ENCODE assay signal across 16 cellular contexts in genomic region chr4:60723796-60724195, GRCh38.
DNase-seq lines count a peak whose midpoint lies in the region; ATAC-seq and TF ChIP-seq lines count a peak whose summit lies in the region.
"Had no signal": no experiment of that assay in that cellular context is flagged by ENCODE, and none has a peak within 500 bp of the region (broad histone marks: within the 10 kb centered on the region; RNA-seq: fewer than 3 reads in every experiment).

No MANE protein-coding gene starts in this region.

- BruUV-seq in Caco-2 (replicated peaks; lab: Mats Ljungman, UMichigan) (no TSS peak), PC-3 (replicated peaks; lab: Mats Ljungman, UMichigan) (no TSS peak)

- H3K36me3 ChIP-seq in Caco-2 (ENCODE audit: control insufficient read depth, insufficient read depth, low read length) (no peaks in the 10 kb centered on the region), PC-3 (ENCODE audit: low read depth, low read length) (no peaks in the 10 kb centered on the region), brain microvascular endothelial cell (replicated peaks) (no peaks in the 10 kb centered on the region), mesodermal cell (ENCODE audit: control insufficient read depth, insufficient read depth, low read length) (no peaks in the 10 kb centered on the region), MM.1S (replicated peaks; ENCODE audit: insufficient read depth, low read length) (no peaks in the 10 kb centered on the region)
- no peaks in the 10 kb centered on the region for H3K36me3 ChIP-seq in effector memory CD4-positive, alpha-beta T cell (ENCODE audit: control insufficient read depth, insufficient read depth, low read length)

- no peaks in the 10 kb centered on the region for H4K20me1 ChIP-seq in PC-3 (ENCODE audit: low read length)
- H4K20me1 ChIP-seq in MM.1S (ENCODE audit: insufficient read depth, low read length) = no peaks in the 10 kb centered on the region

- WGBS in mesodermal cell (ENCODE audit: insufficient coverage in 2 of 2), 2 experiments = 82% methylated on average over 2 of the region's 3 CpGs; no CpG with 5 or more reads in 1 of the 2 experiments

- in situ Hi-C loops in brain microvascular endothelial cell (cut with HindIII; ENCODE audit: low pct_ligation_motif_present, low sequenced_read_pairs) = no loop called here

- no peaks in the 10 kb centered on the region; the same call in 1 of the 2 replicates for H3K9me2 ChIP-seq in PC-3 (replicated peaks; ENCODE audit: low read length)
- no peaks in the 10 kb centered on the region for H3K9me2 ChIP-seq in MM.1S (replicated peaks; ENCODE audit: insufficient read depth, low read length)

- peaks cover 25% of the 10 kb centered on the region for H3K4me1 Mint-ChIP-seq in Caco-2 (ENCODE audit: low read depth, unreplicated experiment)

- H3K27ac Mint-ChIP-seq in Caco-2 (ENCODE audit: unreplicated experiment) = peak overlapping the region; percentile 93
- H3K27ac Mint-ChIP-seq: CD8-positive, alpha-beta T cell had no signal

- H3K9ac ChIP-seq in PC-3 (ENCODE audit: low read length) (no peak overlapping the region), MM.1S (ENCODE audit: low read length) (no peak overlapping the region)

- no peak for ATAC-seq in PC-3
- ATAC-seq: CD8-positive, alpha-beta T cell had no signal

- H3K4me3 ChIP-seq in Caco-2 (ENCODE audit: low read depth, low read length) (no peak overlapping the region), PC-3 (ENCODE audit: low read length) (no peak overlapping the region), brain microvascular endothelial cell (ENCODE audit: low read depth, low read length) (no peak overlapping the region), mesodermal cell (ENCODE audit: extremely low read depth, insufficient read depth, low read length, poor library complexity, severe bottlenecking) (no peak overlapping the region), MM.1S (ENCODE audit: low read length) (no peak overlapping the region)
- H3K4me3 ChIP-seq in effector memory CD4-positive, alpha-beta T cell (ENCODE audit: insufficient read depth, low read depth, low read length, poor library complexity, severe bottlenecking) = no peak overlapping the region

- H3K4me3 Mint-ChIP-seq in Caco-2 (ENCODE audit: unreplicated experiment) = peak overlapping the region; percentile 60
- H3K4me3 Mint-ChIP-seq: CD8-positive, alpha-beta T cell had no signal

- POLR2A ChIA-PET in Caco-2 (lab: Charles Lee) (no interaction called here), PC-3 (lab: Charles Lee; ENCODE audit: unreplicated experiment) (no interaction called here)

- H3K27ac ChIP-seq in PC-3 (ENCODE audit: low read length) (no peak overlapping the region), brain microvascular endothelial cell (peak overlapping the region; percentile 88), mesodermal cell (ENCODE audit: low read depth, low read length, severe bottlenecking) (peak overlapping the region; percentile 95), MM.1S (ENCODE audit: low read length) (no peak overlapping the region)
- no peak overlapping the region for H3K27ac ChIP-seq in effector memory CD4-positive, alpha-beta T cell (ENCODE audit: insufficient read depth, low read length, poor library complexity, severe bottlenecking)

- TF ChIP-seq CTCF in Caco-2 (IDR thresholded peaks at IDR 0.05; ENCODE audit: insufficient read depth in 1 of 2, low read depth in 1 of 2, low read length in 1 of 2, severe bottlenecking in 1 of 2, unreplicated experiment in 1 of 2) = no peak
- no peak for TF ChIP-seq CTCF in PC-3 (conservative IDR thresholded peaks at IDR 0.05; ENCODE audit: low read depth, low read length)
- no peak for TF ChIP-seq CTCF in brain microvascular endothelial cell (IDR thresholded peaks at IDR 0.05; ENCODE audit: low read depth, low read length, missing control alignments)
- TF ChIP-seq CTCF in MM.1S (IDR thresholded peaks at IDR 0.05; ENCODE audit: low read length) = no peak
- TF ChIP-seq CTCF in GM20000 (IDR thresholded peaks at IDR 0.05; ENCODE audit: extremely low read depth, missing control alignments) = no peak

- H3K27me3 ChIP-seq in Caco-2 (replicated peaks; ENCODE audit: control insufficient read depth, insufficient read depth, low read length) = no peaks in the 10 kb centered on the region
- H3K27me3 ChIP-seq in PC-3 (ENCODE audit: low read length) = no peaks in the 10 kb centered on the region
- H3K27me3 ChIP-seq in brain microvascular endothelial cell (replicated peaks) = no peaks in the 10 kb centered on the region
- no peaks in the 10 kb centered on the region for H3K27me3 ChIP-seq in MM.1S (replicated peaks; ENCODE audit: insufficient read depth, low read length)
- no peaks in the 10 kb centered on the region for H3K27me3 ChIP-seq in effector memory CD4-positive, alpha-beta T cell (replicated peaks; ENCODE audit: control insufficient read depth, insufficient read depth, low read length, poor library complexity, severe bottlenecking)

- H2AFZ ChIP-seq in PC-3 (ENCODE audit: low read length) (peak overlapping the region; percentile 45; the same call in 1 of the 2 replicates), MM.1S (ENCODE audit: low read length) (no peak overlapping the region)

- intact Hi-C loops in Caco-2 (cut with micrococcal nuclease; ENCODE audit: unreplicated experiment) (loop anchor here (2.0 to 5.0 kb wide), 2 partner anchors 111 to 834 kb away; no protein-coding TSS in a partner anchor), PC-3 (cut with micrococcal nuclease) (no loop called here)

- H3K36me3 Mint-ChIP-seq in Caco-2 (ENCODE audit: insufficient read depth, unreplicated experiment) = peaks cover 5% of the 10 kb centered on the region
- H3K36me3 Mint-ChIP-seq: CD8-positive, alpha-beta T cell had no signal

- DNase-seq in Caco-2 (peak in 1 of 2 experiments; percentile 15), PC-3 (no peak), brain microvascular endothelial cell (no peak), MM.1S (no peak), GM20000 (ENCODE audit: low spot score) (no peak), iPS-NIHi7 (ENCODE audit: extremely low spot score) (no peak)
- no peak for DNase-seq in effector memory CD4-positive, alpha-beta T cell
- DNase-seq: CD8-positive, alpha-beta T cell; DND-41; GOT3; NCI-H1417; NCI-H1930; NCI-H2171 treated with DMSO at 0.1 percent for 48 hours; NCI-H510A; SIG-M5 had no signal

- no peaks in the 10 kb centered on the region for H3F3A ChIP-seq in PC-3 (ENCODE audit: low read length, unreplicated experiment)
- H3F3A ChIP-seq in MM.1S (ENCODE audit: insufficient read depth, low read length) = no peaks in the 10 kb centered on the region

- H3K9me3 ChIP-seq in Caco-2 = peaks cover 3% of the 10 kb centered on the region; the same call in 1 of the 2 replicates
- no peaks in the 10 kb centered on the region for H3K9me3 ChIP-seq in PC-3 (ENCODE audit: low read length)
- H3K9me3 ChIP-seq in mesodermal cell (ENCODE audit: control insufficient read depth, low read length) = no peaks in the 10 kb centered on the region
- H3K9me3 ChIP-seq in MM.1S (replicated peaks; ENCODE audit: insufficient read depth, low read length) = no peaks in the 10 kb centered on the region
- H3K9me3 ChIP-seq in effector memory CD4-positive, alpha-beta T cell (ENCODE audit: control insufficient read depth, low read length) = peaks cover 6% of the 10 kb centered on the region

- peaks cover 59% of the 10 kb centered on the region for H3K4me1 ChIP-seq in Caco-2
- H3K4me1 ChIP-seq in PC-3 (ENCODE audit: insufficient read depth, low read length) = peaks cover 30% of the 10 kb centered on the region
- H3K4me1 ChIP-seq in mesodermal cell (ENCODE audit: control insufficient read depth, insufficient read depth, low read length, poor library complexity, severe bottlenecking) = peaks cover 16% of the 10 kb centered on the region
- H3K4me1 ChIP-seq in MM.1S (ENCODE audit: low read length) = no peaks in the 10 kb centered on the region
- H3K4me1 ChIP-seq in effector memory CD4-positive, alpha-beta T cell (ENCODE audit: control insufficient read depth, insufficient read depth, low read length, poor library complexity, severe bottlenecking) = no peaks in the 10 kb centered on the region

- CTCF ChIA-PET in Caco-2 (lab: Charles Lee) = no interaction called here
- CTCF ChIA-PET in PC-3 (lab: Charles Lee) = no interaction called here

- H3K79me2 ChIP-seq in PC-3 (ENCODE audit: low read length) (no peaks in the 10 kb centered on the region), MM.1S (ENCODE audit: low read length) (no peaks in the 10 kb centered on the region)

- H3K27me3 Mint-ChIP-seq in Caco-2 (ENCODE audit: insufficient read depth, unreplicated experiment) = no peaks in the 10 kb centered on the region

- peaks cover 16% of the 10 kb centered on the region for H3K9me3 Mint-ChIP-seq in Caco-2 (ENCODE audit: unreplicated experiment)

- no peak overlapping the region for H3K4me2 ChIP-seq in PC-3 (ENCODE audit: low read length)
- H3K4me2 ChIP-seq in MM.1S (ENCODE audit: low read depth, low read length) = no peak overlapping the region

Comparison
In these comparisons a context has a peak if more than half of its experiments do, and no peak if none do; other contexts are left out.
1. H3K27ac ChIP-seq: peak in brain microvascular endothelial cell (single experiment) and mesodermal cell (single experiment); none in PC-3 (single experiment), MM.1S (single experiment) and effector memory CD4-positive, alpha-beta T cell (single experiment).